ENCODE assay signal across 13 cellular contexts in genomic region chr18:49612515-49613033, GRCh38. TPM values are rescaled to one million over a fixed set of nuclear protein-coding genes. Genes with fewer than 3 reads are reported as not detected.
DNase-seq lines count a peak whose midpoint lies in the region; ATAC-seq and TF ChIP-seq lines count a peak whose summit lies in the region.
"Had no signal": no experiment of that assay in that cellular context is flagged by ENCODE, and none has a peak within 500 bp of the region (broad histone marks: within the 10 kb centered on the region; RNA-seq: fewer than 3 reads in every experiment).

No MANE protein-coding gene starts in this region.

- no peaks in the 10 kb centered on the region for H3K9me3 ChIP-seq in endodermal cell (ENCODE audit: control insufficient read depth, low read length)
- H3K9me3 ChIP-seq: BLaER1 treated with 17β-estradiol and CSF1 and Interleukin-3, amounts not matched to agents 10 nM and 100 nM; heart right ventricle; SJSA1 had no signal

- H3K4me1 Mint-ChIP-seq in endodermal cell: peaks cover 22% of the 10 kb centered on the region

- ATAC-seq in GM18502 (IDR thresholded peaks at IDR 0.05; ENCODE audit: poor library complexity, unreplicated experiment) (peak; percentile 91), GM21390 (IDR thresholded peaks at IDR 0.05; ENCODE audit: unreplicated experiment) (peak; percentile 91), HG03139 (IDR thresholded peaks at IDR 0.05; ENCODE audit: unreplicated experiment) (peak; percentile 69)
- ATAC-seq: heart right ventricle had no signal

- peak overlapping the region; percentile 96 for H3K27ac ChIP-seq in endodermal cell (ENCODE audit: low read depth, low read length)
- H3K27ac ChIP-seq: BLaER1 treated with 17β-estradiol and CSF1 and Interleukin-3, amounts not matched to agents 10 nM and 100 nM; cardiac muscle cell; heart right ventricle; SJSA1 had no signal

- H3K4me3 Mint-ChIP-seq in endodermal cell: no peak overlapping the region

- no peaks in the 10 kb centered on the region for H3K36me3 Mint-ChIP-seq in endodermal cell (ENCODE audit: low read depth)

- H3K36me3 ChIP-seq in endodermal cell (ENCODE audit: control insufficient read depth, insufficient read depth, low read length): no peaks in the 10 kb centered on the region
- H3K36me3 ChIP-seq: BLaER1 treated with 17β-estradiol and CSF1 and Interleukin-3, amounts not matched to agents 10 nM and 100 nM; cardiac muscle cell; heart right ventricle; SJSA1 had no signal

- no peaks in the 10 kb centered on the region for H3K27me3 Mint-ChIP-seq in endodermal cell (ENCODE audit: insufficient read depth)

- H3K27me3 ChIP-seq in endodermal cell (ENCODE audit: control insufficient read depth, insufficient read depth, low read length, poor library complexity, severe bottlenecking): no peaks in the 10 kb centered on the region
- H3K27me3 ChIP-seq: BLaER1 treated with 17β-estradiol and CSF1 and Interleukin-3, amounts not matched to agents 10 nM and 100 nM; cardiac muscle cell; SJSA1 had no signal

- peaks cover 4% of the 10 kb centered on the region for H3K4me1 ChIP-seq in endodermal cell (ENCODE audit: control insufficient read depth, insufficient read depth, low read length)
- H3K4me1 ChIP-seq: heart right ventricle had no signal

- H3K4me3 ChIP-seq in endodermal cell (ENCODE audit: low read length): no peak overlapping the region
- no peak overlapping the region for H3K4me3 ChIP-seq in foreskin fibroblast (ENCODE audit: low read depth in 1 of 2, low read length in 2 of 2)
- H3K4me3 ChIP-seq: BLaER1 treated with 17β-estradiol and CSF1 and Interleukin-3, amounts not matched to agents 10 nM and 100 nM; cardiac muscle cell; heart right ventricle; SJSA1 had no signal

- WGBS in endodermal cell (ENCODE audit: insufficient coverage in 1 of 2, insufficient read length in 1 of 2), 2 experiments: 61 to 66% methylated on average over 8 to 11 of the region's 11 CpGs

- H3K9me3 Mint-ChIP-seq in endodermal cell: peaks cover 2% of the 10 kb centered on the region

- DNase-seq in endodermal cell (peak; percentile 91), foreskin fibroblast (no peak), NCI-H748 treated with DMSO at 0.1 percent for 48 hours (lab: John Stamatoyannopoulos, UW) (no peak), HuH-7.5 (ENCODE audit: low spot score) (no peak), HK-2 (ENCODE audit: unreplicated experiment) (no peak)
- DNase-seq: heart right ventricle, NCI-H1092 treated with DMSO at 0.1 percent for 48 hours had no signal

- TF ChIP-seq CTCF in endodermal cell (conservative IDR thresholded peaks at IDR 0.05): no peak
- no peak for TF ChIP-seq CTCF in foreskin fibroblast (IDR thresholded peaks at IDR 0.05; ENCODE audit: low read depth, low read length)

- no peak overlapping the region for H3K27ac Mint-ChIP-seq in endodermal cell

- H3K9ac ChIP-seq in endodermal cell (ENCODE audit: extremely low read depth, low read length, poor library complexity, severe bottlenecking): no peak overlapping the region
- H3K9ac ChIP-seq: BLaER1 treated with 17β-estradiol and CSF1 and Interleukin-3, amounts not matched to agents 10 nM and 100 nM had no signal

RNA-seq across cellular contexts. Expression of gene LIPG, which starts 50.7 kb away (rescaled TPM):
- total RNA-seq in endodermal cell: 1 to 10 TPM; 4.0 to 5.0 TPM
- 62.8 TPM for polyA plus RNA-seq in endodermal cell (2013, experiment 1 of 2)
- polyA plus RNA-seq in endodermal cell (2013, experiment 2 of 2): 54.8 TPM
